In genomic region chr10:35995515-35995914, GRCh38 we compare ENCODE assay signal across 39 cellular contexts.
"Had no signal": no experiment of that assay in that cellular context is flagged by ENCODE, and none has a peak within 500 bp of the region (broad histone marks: within the 10 kb centered on the region; RNA-seq: fewer than 3 reads in every experiment).

No MANE protein-coding gene starts in this region.

- H3K4me3 ChIP-seq: ascending aorta, cardiac muscle cell had no signal

- H3K36me3 ChIP-seq: ascending aorta, cardiac muscle cell had no signal

- H3K27me3 ChIP-seq: ascending aorta, cardiac muscle cell had no signal

- H3K27ac Mint-ChIP-seq: activated CD4-positive, alpha-beta memory T cell treated with anti-CD3 and anti-CD28 coated beads, Interleukin-2, amount 10 ng/mL, durations not matched to agents 7 days and 5 days; activated CD4-positive, alpha-beta T cell treated with anti-CD3 and anti-CD28 coated beads for 36 hours; activated CD4-positive, alpha-beta T cell treated with anti-CD3 and anti-CD28 coated beads, Interleukin-2, amount 10 ng/mL, durations not matched to agents 7 days and 5 days; activated CD8-positive, alpha-beta memory T cell treated with anti-CD3 and anti-CD28 coated beads, Interleukin-2, amount 10 ng/mL, durations not matched to agents 7 days and 5 days; activated CD8-positive, alpha-beta T cell treated with anti-CD3 and anti-CD28 coated beads, Interleukin-2, amount 10 ng/mL, durations not matched to agents 7 days and 5 days; activated naive CD4-positive, alpha-beta T cell treated with anti-CD3 and anti-CD28 coated beads, Interleukin-2, amount 10 ng/mL, durations not matched to agents 7 days and 5 days; activated naive CD4-positive, alpha-beta T cell treated with anti-CD3 and anti-CD28 coated beads, Interleukin-2, amount 50 U/mL, for 24 hours; activated naive CD8-positive, alpha-beta T cell; activated naive CD8-positive, alpha-beta T cell treated with anti-CD3 and anti-CD28 coated beads, Interleukin-2, amount 10 ng/mL, durations not matched to agents 7 days and 5 days; activated naive CD8-positive, alpha-beta T cell treated with anti-CD3 and anti-CD28 coated beads, Interleukin-2, amount 50 U/mL, for 24 hours; activated T-cell treated with anti-CD3 and anti-CD28 coated beads, Interleukin-2, amount 50 U/mL, for 24 hours; activated T-helper 2 cell treated with anti-CD3 and anti-CD28 coated beads, Interferon-gamma antibody, Interleukin-2, Interleukin-4, amounts not matched to agents 10 μg/mL and 5 μg/mL and 100 μg/mL, durations not matched to agents 14 hours and 24 hours and 36 hours; T-helper 1 cell treated with Interleukin-12 subunit alpha and Interleukin-12 subunit beta and Interleukin-4 antibody, amounts not matched to agents 30 μg/mL and 1 μg/mL, for 36 hours; T-helper 2 cell treated with Interferon-gamma antibody and Interleukin-4, amounts not matched to agents 5 μg/mL and 100 μg/mL, for 36 hours had no signal

- H3K27ac ChIP-seq: ascending aorta, cardiac muscle cell, VCaP had no signal

- ATAC-seq: activated CD4-positive, alpha-beta T cell treated with anti-CD3 and anti-CD28 coated beads for 36 hours; activated CD4-positive, CD25-positive, alpha-beta regulatory T cell treated with anti-CD3 and anti-CD28 coated beads, Interleukin-2, amount 50 U/mL, for 24 hours; activated CD8-positive, alpha-beta memory T cell treated with anti-CD3 and anti-CD28 coated beads, Interleukin-2, amount 10 ng/mL, durations not matched to agents 7 days and 5 days; activated CD8-positive, alpha-beta T cell treated with anti-CD3 and anti-CD28 coated beads, Interleukin-2, amount 10 ng/mL, durations not matched to agents 7 days and 5 days; activated naive CD8-positive, alpha-beta T cell treated with anti-CD3 and anti-CD28 coated beads, Interleukin-2, amount 50 U/mL, for 24 hours had no signal

- H3K4me1 ChIP-seq: ascending aorta had no signal

- H3K9me3 Mint-ChIP-seq: activated CD4-positive, alpha-beta memory T cell treated with anti-CD3 and anti-CD28 coated beads, Interleukin-2, amount 10 ng/mL, durations not matched to agents 7 days and 5 days; activated naive CD4-positive, alpha-beta T cell treated with anti-CD3 and anti-CD28 coated beads, Interleukin-2, amount 50 U/mL, for 24 hours; activated naive CD8-positive, alpha-beta T cell treated with anti-CD3 and anti-CD28 coated beads, Interleukin-2, amount 10 ng/mL, durations not matched to agents 7 days and 5 days; activated naive CD8-positive, alpha-beta T cell treated with anti-CD3 and anti-CD28 coated beads, Interleukin-2, amount 50 U/mL, for 24 hours; activated T-cell treated with anti-CD3 and anti-CD28 coated beads, Interleukin-2, amount 50 U/mL, for 24 hours had no signal

- H3K9me3 ChIP-seq: ascending aorta had no signal

- H3K4me3 Mint-ChIP-seq: activated CD4-positive, alpha-beta memory T cell treated with anti-CD3 and anti-CD28 coated beads, Interleukin-2, amount 10 ng/mL, durations not matched to agents 7 days and 5 days; activated CD4-positive, alpha-beta T cell treated with anti-CD3 and anti-CD28 coated beads for 36 hours; activated CD4-positive, alpha-beta T cell treated with anti-CD3 and anti-CD28 coated beads, Interleukin-2, amount 10 ng/mL, durations not matched to agents 7 days and 5 days; activated CD8-positive, alpha-beta memory T cell treated with anti-CD3 and anti-CD28 coated beads, Interleukin-2, amount 10 ng/mL, durations not matched to agents 7 days and 5 days; activated CD8-positive, alpha-beta T cell treated with anti-CD3 and anti-CD28 coated beads, Interleukin-2, amount 10 ng/mL, durations not matched to agents 7 days and 5 days; activated naive CD4-positive, alpha-beta T cell treated with anti-CD3 and anti-CD28 coated beads, Interleukin-2, amount 10 ng/mL, durations not matched to agents 7 days and 5 days; activated naive CD4-positive, alpha-beta T cell treated with anti-CD3 and anti-CD28 coated beads, Interleukin-2, amount 50 U/mL, for 24 hours; activated naive CD8-positive, alpha-beta T cell; activated naive CD8-positive, alpha-beta T cell treated with anti-CD3 and anti-CD28 coated beads, Interleukin-2, amount 10 ng/mL, durations not matched to agents 7 days and 5 days; activated naive CD8-positive, alpha-beta T cell treated with anti-CD3 and anti-CD28 coated beads, Interleukin-2, amount 50 U/mL, for 24 hours; activated T-cell treated with anti-CD3 and anti-CD28 coated beads, Interleukin-2, amount 50 U/mL, for 24 hours; brain; central memory CD8-positive, alpha-beta T cell; T-helper 1 cell treated with Interleukin-12 subunit alpha and Interleukin-12 subunit beta and Interleukin-4 antibody, amounts not matched to agents 30 μg/mL and 1 μg/mL, for 36 hours; T-helper 2 cell treated with Interferon-gamma antibody and Interleukin-4, amounts not matched to agents 5 μg/mL and 100 μg/mL, for 36 hours had no signal

- H3K4me1 Mint-ChIP-seq: activated CD4-positive, alpha-beta memory T cell treated with anti-CD3 and anti-CD28 coated beads, Interleukin-2, amount 10 ng/mL, durations not matched to agents 7 days and 5 days; activated CD4-positive, alpha-beta T cell treated with anti-CD3 and anti-CD28 coated beads for 36 hours; activated CD4-positive, alpha-beta T cell treated with anti-CD3 and anti-CD28 coated beads, Interleukin-2, amount 10 ng/mL, durations not matched to agents 7 days and 5 days; activated CD8-positive, alpha-beta memory T cell treated with anti-CD3 and anti-CD28 coated beads, Interleukin-2, amount 10 ng/mL, durations not matched to agents 7 days and 5 days; activated naive CD4-positive, alpha-beta T cell treated with anti-CD3 and anti-CD28 coated beads, Interleukin-2, amount 10 ng/mL, durations not matched to agents 7 days and 5 days; activated naive CD4-positive, alpha-beta T cell treated with anti-CD3 and anti-CD28 coated beads, Interleukin-2, amount 50 U/mL, for 24 hours; activated naive CD8-positive, alpha-beta T cell treated with anti-CD3 and anti-CD28 coated beads, Interleukin-2, amount 10 ng/mL, durations not matched to agents 7 days and 5 days; activated naive CD8-positive, alpha-beta T cell treated with anti-CD3 and anti-CD28 coated beads, Interleukin-2, amount 50 U/mL, for 24 hours; central memory CD8-positive, alpha-beta T cell had no signal

- H3K27me3 Mint-ChIP-seq: activated CD4-positive, alpha-beta memory T cell treated with anti-CD3 and anti-CD28 coated beads, Interleukin-2, amount 10 ng/mL, durations not matched to agents 7 days and 5 days; activated CD4-positive, alpha-beta T cell treated with anti-CD3 and anti-CD28 coated beads for 36 hours; activated CD4-positive, alpha-beta T cell treated with anti-CD3 and anti-CD28 coated beads, Interleukin-2, amount 10 ng/mL, durations not matched to agents 7 days and 5 days; activated CD8-positive, alpha-beta memory T cell treated with anti-CD3 and anti-CD28 coated beads, Interleukin-2, amount 10 ng/mL, durations not matched to agents 7 days and 5 days; activated naive CD4-positive, alpha-beta T cell treated with anti-CD3 and anti-CD28 coated beads, Interleukin-2, amount 10 ng/mL, durations not matched to agents 7 days and 5 days; activated naive CD4-positive, alpha-beta T cell treated with anti-CD3 and anti-CD28 coated beads, Interleukin-2, amount 50 U/mL, for 24 hours; activated naive CD8-positive, alpha-beta T cell; activated naive CD8-positive, alpha-beta T cell treated with anti-CD3 and anti-CD28 coated beads, Interleukin-2, amount 10 ng/mL, durations not matched to agents 7 days and 5 days; activated naive CD8-positive, alpha-beta T cell treated with anti-CD3 and anti-CD28 coated beads, Interleukin-2, amount 50 U/mL, for 24 hours; activated T-cell treated with anti-CD3 and anti-CD28 coated beads, Interleukin-2, amount 50 U/mL, for 24 hours; central memory CD8-positive, alpha-beta T cell had no signal

- H3K36me3 Mint-ChIP-seq: activated CD8-positive, alpha-beta memory T cell treated with anti-CD3 and anti-CD28 coated beads, Interleukin-2, amount 10 ng/mL, durations not matched to agents 7 days and 5 days; activated naive CD4-positive, alpha-beta T cell treated with anti-CD3 and anti-CD28 coated beads, Interleukin-2, amount 10 ng/mL, durations not matched to agents 7 days and 5 days; activated naive CD4-positive, alpha-beta T cell treated with anti-CD3 and anti-CD28 coated beads, Interleukin-2, amount 50 U/mL, for 24 hours; activated naive CD8-positive, alpha-beta T cell; activated naive CD8-positive, alpha-beta T cell treated with anti-CD3 and anti-CD28 coated beads, Interleukin-2, amount 10 ng/mL, durations not matched to agents 7 days and 5 days; brain had no signal

- DNase-seq: activated CD4-positive, alpha-beta memory T cell treated with anti-CD3 and anti-CD28 coated beads, Interleukin-2, amount 10 ng/mL, durations not matched to agents 7 days and 5 days; activated CD4-positive, alpha-beta T cell treated with anti-CD3 and anti-CD28 coated beads for 1 hour; activated CD4-positive, alpha-beta T cell treated with anti-CD3 and anti-CD28 coated beads for 36 hours; activated CD4-positive, alpha-beta T cell treated with anti-CD3 and anti-CD28 coated beads for 48 hours; activated CD4-positive, alpha-beta T cell treated with anti-CD3 and anti-CD28 coated beads, Interleukin-2, amount 10 ng/mL, durations not matched to agents 7 days and 5 days; activated CD4-positive, alpha-beta T cell treated with anti-CD3 and anti-CD28 coated beads, Interleukin-2, amount 50 U/mL, for 48 hours; activated CD4-positive, CD25-positive, alpha-beta regulatory T cell; activated CD8-positive, alpha-beta memory T cell treated with anti-CD3 and anti-CD28 coated beads for 24 hours; activated CD8-positive, alpha-beta memory T cell treated with anti-CD3 and anti-CD28 coated beads, Interleukin-2, amount 10 ng/mL, durations not matched to agents 7 days and 5 days; activated CD8-positive, alpha-beta memory T cell treated with anti-CD3 and anti-CD28 coated beads, Interleukin-2, amount 50 U/mL, for 48 hours; activated CD8-positive, alpha-beta T cell treated with anti-CD3 and anti-CD28 coated beads, Interleukin-2, amount 10 ng/mL, durations not matched to agents 7 days and 5 days; activated effector memory CD4-positive, alpha-beta T cell treated with Interleukin-2 at 50 U/mL for 16 hours; activated gamma-delta T cell; activated naive CD4-positive, alpha-beta T cell treated with anti-CD3 and anti-CD28 coated beads, Interleukin-2, amount 10 ng/mL, durations not matched to agents 7 days and 5 days; activated naive CD4-positive, alpha-beta T cell treated with Interleukin-2 at 50 U/mL for 16 hours; activated naive CD8-positive, alpha-beta T cell treated with anti-CD3 and anti-CD28 coated beads, Interleukin-2, amount 10 ng/mL, durations not matched to agents 7 days and 5 days; activated naive CD8-positive, alpha-beta T cell treated with anti-CD3 and anti-CD28 coated beads, Interleukin-2, amount 50 U/mL, for 24 hours; activated T-cell treated with anti-CD3 and anti-CD28 coated beads, Interleukin-2, amount 50 U/mL, for 24 hours; activated T-cell treated with anti-CD3 and anti-CD28 coated beads, Interleukin-2, amount 50 U/mL, for 48 hours; amygdala; anterior cingulate cortex; caudate nucleus; cerebellar nuclear complex; T-helper 1 cell; T-helper 2 cell; T-helper 9 cell had no signal

- FAIRE-seq: bronchial epithelial cell, TTC549 had no signal
